Comparison of ENCODE assay signal across 8 cellular contexts in the genomic region with DNA sequence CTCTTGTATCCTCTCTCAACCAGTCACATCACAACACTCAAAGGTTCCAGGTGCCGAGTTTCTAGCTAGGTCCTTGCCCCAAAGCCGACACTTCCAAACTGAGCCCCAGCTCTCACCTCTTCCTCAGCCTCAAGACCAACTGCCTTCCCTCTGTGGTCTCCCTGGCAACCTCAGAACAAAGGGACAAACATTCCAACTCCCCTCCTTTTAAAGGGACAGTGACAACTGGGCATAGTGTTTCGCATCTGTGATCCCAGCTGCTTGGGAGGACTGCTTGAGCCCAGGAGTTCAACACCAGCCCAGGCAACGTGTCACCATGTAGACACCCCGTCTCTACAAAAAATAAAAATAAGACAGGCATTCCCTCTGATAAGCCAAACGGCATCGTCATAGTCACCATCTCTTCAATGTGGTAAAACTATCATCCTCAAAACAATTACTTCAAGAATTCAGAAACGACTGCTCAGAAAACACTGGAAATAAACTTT. TPM values are rescaled to one million over a fixed set of nuclear protein-coding genes. Genes with fewer than 3 reads are reported as not detected.
DNase-seq lines count a peak whose midpoint lies in the region; ATAC-seq and TF ChIP-seq lines count a peak whose summit lies in the region.

No MANE protein-coding gene starts in this region.

- ATAC-seq in natural killer cell (peak in 2 of 3 donors; percentile 14 to 36), HG03460 (IDR thresholded peaks at IDR 0.05; ENCODE audit: unreplicated experiment) (no peak)

- H3K9ac ChIP-seq in endodermal cell (ENCODE audit: extremely low read depth, low read length, poor library complexity, severe bottlenecking), result no peak overlapping the region

- H3K27me3 ChIP-seq in endodermal cell (ENCODE audit: control insufficient read depth, insufficient read depth, low read length, poor library complexity, severe bottlenecking), result no peaks in the 10 kb centered on the region

- no peaks in the 10 kb centered on the region for H3K9me3 ChIP-seq in endodermal cell (ENCODE audit: control insufficient read depth, low read length)

- H3K9me3 Mint-ChIP-seq in endodermal cell (no peaks in the 10 kb centered on the region), natural killer cell (no peaks in the 10 kb centered on the region)

- peaks cover 53% of the 10 kb centered on the region for H3K36me3 ChIP-seq in endodermal cell (ENCODE audit: control insufficient read depth, insufficient read depth, low read length)

- TF ChIP-seq CTCF in endodermal cell (conservative IDR thresholded peaks at IDR 0.05), result no peak
- no peak for TF ChIP-seq CTCF in natural killer cell (IDR thresholded peaks at IDR 0.05)

- H3K27ac Mint-ChIP-seq in endodermal cell (peak overlapping the region; percentile 97), natural killer cell (peak overlapping the region; percentile 89 to 90)

- H3K4me3 ChIP-seq in endodermal cell (ENCODE audit: low read length), result no peak overlapping the region

- WGBS in endodermal cell (ENCODE audit: insufficient coverage in 1 of 2, insufficient read length in 1 of 2), 2 experiments, result 59 to 66% methylated on average over 7 to 8 of the region's 8 CpGs

- intact Hi-C loops in natural killer cell (cut with micrococcal nuclease), result loop anchor here (5.0 kb wide), 1 partner anchor 37 kb away; the partner anchor contains the start of gene SLC17A9

- peaks cover 32% of the 10 kb centered on the region for H3K36me3 Mint-ChIP-seq in endodermal cell (ENCODE audit: low read depth)
- H3K36me3 Mint-ChIP-seq in natural killer cell, result no peaks in the 10 kb centered on the region

- H3K27ac ChIP-seq in endodermal cell (ENCODE audit: low read depth, low read length), result peak overlapping the region; percentile 48

- peaks cover 57% of the 10 kb centered on the region for H3K4me1 Mint-ChIP-seq in endodermal cell
- peaks cover 81 to 86% of the 10 kb centered on the region in 2 donors for H3K4me1 Mint-ChIP-seq in natural killer cell

- H3K4me1 ChIP-seq in endodermal cell (ENCODE audit: control insufficient read depth, insufficient read depth, low read length), result peaks cover 18% of the 10 kb centered on the region

- no peaks in the 10 kb centered on the region for H3K27me3 Mint-ChIP-seq in endodermal cell (ENCODE audit: insufficient read depth)
- H3K27me3 Mint-ChIP-seq in natural killer cell (ENCODE audit: low read depth in 2 of 2), result no peaks in the 10 kb centered on the region

- peak; percentile 57 for DNase-seq in DMS53 (lab: John Stamatoyannopoulos, UW)
- DNase-seq in DMS53 treated with DMSO at 0.1 percent for 48 hours (lab: John Stamatoyannopoulos, UW; ENCODE audit: unreplicated experiment), result no peak
- peak; percentile 21 for DNase-seq in NCI-H748 treated with DMSO at 0.1 percent for 48 hours (lab: John Stamatoyannopoulos, UW)
- DNase-seq in endodermal cell, result peak; percentile 90
- no peak for DNase-seq in natural killer cell
- no peak for DNase-seq in NCI-H128 (lab: John Stamatoyannopoulos, UW; ENCODE audit: unreplicated experiment)
- DNase-seq in A172 (ENCODE audit: low spot score), result no peak

- peak overlapping the region; percentile 46 for H3K4me3 Mint-ChIP-seq in endodermal cell
- H3K4me3 Mint-ChIP-seq in natural killer cell, result peak overlapping the region; percentile 14

RNA-seq across cellular contexts. Expression of gene DIDO1, which starts 11.3 kb away (rescaled TPM):
- total RNA-seq in endodermal cell (10 to 100 TPM; 53.5 to 68.3 TPM), natural killer cell (100 to 1,000 TPM in 1 of 3 donors, 10 to 100 TPM in 2; 79.5 to 116 (median 83.4) TPM)
- 47.8 TPM for polyA plus RNA-seq in endodermal cell (2013, experiment 1 of 2)
- polyA plus RNA-seq in endodermal cell (2013, experiment 2 of 2), result 43.0 TPM
- total RNA-seq in A172 (2014; rRNA removed; shearing (Covaris generic)), result 33.8 and 38.1 TPM in 2 replicates

RNA-seq across cellular contexts. Expression of gene GID8, which starts 22.9 kb away (rescaled TPM):
- total RNA-seq in endodermal cell, result 10 to 100 TPM; 51.5 to 52.1 TPM
- polyA plus RNA-seq in endodermal cell (2013, experiment 1 of 2), result 47.3 TPM
- 41.8 TPM for polyA plus RNA-seq in endodermal cell (2013, experiment 2 of 2)
- total RNA-seq in natural killer cell, result 10 to 100 TPM; 45.1 to 60.1 (median 53.1) TPM
- 25.8 and 28.9 TPM in 2 replicates for total RNA-seq in A172 (2014; rRNA removed; shearing (Covaris generic))

RNA-seq across cellular contexts. Expression of gene SLC17A9, which starts 37.5 kb away (rescaled TPM):
- total RNA-seq in endodermal cell (10 to 100 TPM in 1 of 2 donors, 1 to 10 TPM in 1; 8.9 to 10.2 TPM), natural killer cell (10 to 100 TPM; 22.3 to 24.0 (median 23.8) TPM)
- polyA plus RNA-seq in endodermal cell (2013, experiment 1 of 2), result 3.2 TPM
- 3.4 TPM for polyA plus RNA-seq in endodermal cell (2013, experiment 2 of 2)
- total RNA-seq in A172 (2014; rRNA removed; shearing (Covaris generic)), result not detected in 2 replicates

RNA-seq across cellular contexts. Expression of gene TCFL5, which starts 53.4 kb away (rescaled TPM):
- total RNA-seq in endodermal cell, result 10 to 100 TPM; 15.8 to 17.4 TPM
- 21.1 TPM for polyA plus RNA-seq in endodermal cell (2013, experiment 1 of 2)
- polyA plus RNA-seq in endodermal cell (2013, experiment 2 of 2), result 22.4 TPM
- 1 to 10 TPM; 5.1 to 8.0 (median 6.4) TPM for total RNA-seq in natural killer cell
- total RNA-seq in A172 (2014; rRNA removed; shearing (Covaris generic)), result 23.7 and 24.1 TPM in 2 replicates

Comparison
In these comparisons a context has a peak if more than half of its experiments do, and no peak if none do; other contexts are left out.
1. DNase-seq: peak in DMS53 (single experiment), NCI-H748 treated with DMSO at 0.1 percent for 48 hours (single experiment) and endodermal cell (single experiment); none in DMS53 treated with DMSO at 0.1 percent for 48 hours (single experiment), natural killer cell (single experiment), NCI-H128 (single experiment) and A172 (single experiment).